In the genomic region with DNA sequence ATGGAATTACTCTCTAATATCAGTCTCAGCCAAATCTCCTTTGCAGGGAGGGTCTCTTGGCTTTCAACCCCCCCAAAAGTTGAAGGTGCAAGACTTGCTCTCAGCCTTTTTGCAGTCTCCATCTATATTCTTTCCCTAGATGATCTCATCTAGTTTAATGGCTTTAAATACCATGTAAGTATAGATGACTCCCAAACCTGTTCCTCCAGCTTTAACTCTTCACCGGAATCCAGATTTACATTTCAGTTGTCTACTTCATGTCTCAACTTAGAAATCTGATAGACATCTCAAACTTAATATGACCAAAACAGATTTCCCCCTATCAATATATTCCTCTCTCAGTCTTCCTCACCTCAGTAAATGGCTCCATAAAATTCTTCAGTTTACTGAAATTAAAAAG, we compare ENCODE assay signal across 23 cellular contexts. TPM values are rescaled to one million over a fixed set of nuclear protein-coding genes. Genes with fewer than 3 reads are reported as not detected.
A peak's percentile ranks its signal among the peaks of the same experiment; 100 is the strongest.
DNase-seq lines count a peak whose midpoint lies in the region; ATAC-seq and TF ChIP-seq lines count a peak whose summit lies in the region.
"Had no signal": no experiment of that assay in that cellular context is flagged by ENCODE, and none has a peak within 500 bp of the region (broad histone marks: within the 10 kb centered on the region; RNA-seq: fewer than 3 reads in every experiment).

No MANE protein-coding gene starts in this region.

- ATAC-seq in PC-3 (peak; percentile 70), esophagus mucosa (peak; percentile 89), HG03280 (IDR thresholded peaks at IDR 0.05; ENCODE audit: unreplicated experiment) (no peak)
- ATAC-seq: HepG2, K562, Panc1, Right ventricle myocardium inferior had no signal

- no peak overlapping the region for H3K23ac ChIP-seq in trophoblast cell (ENCODE audit: low read length)

- no peak overlapping the region for H2AFZ ChIP-seq in PC-3 (ENCODE audit: low read length)
- no peak overlapping the region for H2AFZ ChIP-seq in trophoblast cell (ENCODE audit: insufficient read depth, low read length, poor library complexity)

- peaks cover 22% of the 10 kb centered on the region for H3K4me1 ChIP-seq in PC-3 (ENCODE audit: insufficient read depth, low read length)
- peaks cover 0 to 7% of the 10 kb centered on the region in 2 experiments for H3K4me1 ChIP-seq in trophoblast cell (ENCODE audit: control insufficient read depth in 1 of 2, insufficient read depth in 2 of 2, low read length in 2 of 2)

- H3K27me3 ChIP-seq in PC-3 (ENCODE audit: low read length) = no peaks in the 10 kb centered on the region
- H3K27me3 ChIP-seq in trophoblast cell (ENCODE audit: insufficient read depth, low read length) = no peaks in the 10 kb centered on the region

- TF ChIP-seq CTCF in PC-3 (conservative IDR thresholded peaks at IDR 0.05; ENCODE audit: low read depth, low read length) = no peak

- no TSS peak for BruUV-seq in PC-3 (replicated peaks; lab: Mats Ljungman, UMichigan)

- H2BK12ac ChIP-seq in trophoblast cell (ENCODE audit: low read length) = no peak overlapping the region

- no peak overlapping the region for H3K4me3 ChIP-seq in PC-3 (ENCODE audit: low read length)
- H3K4me3 ChIP-seq in trophoblast cell (ENCODE audit: low read depth, low read length) = no peak overlapping the region
- H3K4me3 ChIP-seq: K562 had no signal

- WGBS in trophoblast cell (ENCODE audit: extremely low coverage, insufficient coverage, insufficient read length) = no CpG with 5 or more reads among the region's 1 CpG

- H4K12ac ChIP-seq in trophoblast cell (ENCODE audit: low read depth, low read length) = no peak overlapping the region

- peak overlapping the region; percentile 29 for H3K4me2 ChIP-seq in PC-3 (ENCODE audit: low read length)
- peak overlapping the region; percentile 38 for H3K4me2 ChIP-seq in trophoblast cell (ENCODE audit: low read length)

- no peak overlapping the region for H4K91ac ChIP-seq in trophoblast cell (ENCODE audit: low read depth, low read length)

- H3K36me3 ChIP-seq in PC-3 (ENCODE audit: low read depth, low read length) (no peaks in the 10 kb centered on the region), trophoblast cell (ENCODE audit: control insufficient read depth in 1 of 2, insufficient read depth in 2 of 2, low read length in 2 of 2) (no peaks in the 10 kb centered on the region)

- no peak overlapping the region for H2BK120ac ChIP-seq in trophoblast cell (ENCODE audit: insufficient read depth, low read length, poor library complexity)

- no peak overlapping the region for H4K8ac ChIP-seq in trophoblast cell (ENCODE audit: low read depth, low read length)

- no peak overlapping the region for H3K18ac ChIP-seq in trophoblast cell (ENCODE audit: low read length)

- H3K79me1 ChIP-seq in trophoblast cell (ENCODE audit: low read length) = peaks cover 3% of the 10 kb centered on the region

- no peaks in the 10 kb centered on the region for H3K9me2 ChIP-seq in PC-3 (replicated peaks; ENCODE audit: low read length)

- H3K9ac ChIP-seq in PC-3 (ENCODE audit: low read length) = no peak overlapping the region
- H3K9ac ChIP-seq in trophoblast cell (ENCODE audit: low read length) = no peak overlapping the region

- CTCF ChIA-PET in PC-3 (lab: Charles Lee) = interaction anchor here (0.6 kb wide), 1 partner anchor 227 kb away, joined by 3 read pairs; no protein-coding TSS in a partner anchor

- H2BK5ac ChIP-seq in trophoblast cell (ENCODE audit: low read depth, low read length, poor library complexity) = no peak overlapping the region

- no peak overlapping the region for H2AK5ac ChIP-seq in trophoblast cell (ENCODE audit: low read length)

- no peaks in the 10 kb centered on the region for H4K20me1 ChIP-seq in PC-3 (ENCODE audit: low read length)

- no peaks in the 10 kb centered on the region for H3K79me2 ChIP-seq in PC-3 (ENCODE audit: low read length)
- no peaks in the 10 kb centered on the region for H3K79me2 ChIP-seq in trophoblast cell (ENCODE audit: control insufficient read depth, insufficient read depth, low read length, poor library complexity)

- H3K9me3 ChIP-seq in PC-3 (ENCODE audit: low read length) = no peaks in the 10 kb centered on the region
- no peaks in the 10 kb centered on the region for H3K9me3 ChIP-seq in trophoblast cell (ENCODE audit: insufficient read depth, low read depth, low read length)

- DNase-seq in SIG-M5 treated with dmso at 0.1 percent for 504 hours (lab: John Stamatoyannopoulos, UW; ENCODE audit: unreplicated experiment) (peak; percentile 16), SIG-M5 (lab: John Stamatoyannopoulos, UW) (no peak), PC-3 (peak; percentile 80), trophoblast cell (peak in 1 of 2 donors; percentile 79), Ammon's horn (ENCODE audit: low spot score) (no peak), NCI-H82 treated with DMSO at 0.1 percent for 48 hours (lab: John Stamatoyannopoulos, UW; ENCODE audit: unreplicated experiment) (no peak)
- DNase-seq: 8988T, AML-193, DMS79 treated with DMSO at 0.1 percent for 48 hours, H7, NCI-H1105, NCI-H146, NCI-H2029, NCI-H2227 treated with DMSO at 0.1 percent for 48 hours, NCI-H510A had no signal

- no peaks in the 10 kb centered on the region for H3F3A ChIP-seq in PC-3 (ENCODE audit: low read length, unreplicated experiment)

- intact Hi-C loops in PC-3 (cut with micrococcal nuclease) = no loop called here

- no peak overlapping the region for H3K4ac ChIP-seq in trophoblast cell (ENCODE audit: low read depth, low read length)

- H3K14ac ChIP-seq in trophoblast cell (ENCODE audit: low read length) = no peak overlapping the region

- H3K27ac ChIP-seq in PC-3 (ENCODE audit: low read length) (no peak overlapping the region), trophoblast cell (ENCODE audit: low read depth, low read length) (no peak overlapping the region)
- H3K27ac ChIP-seq: C4-2B had no signal

- POLR2A ChIA-PET in PC-3 (lab: Charles Lee; ENCODE audit: unreplicated experiment) = no interaction called here

RNA-seq across cellular contexts. Expression of a gene that starts 9.9 kb away (rescaled TPM):
- total RNA-seq in PC-3 (2014; rRNA removed) (not detected in 2 replicates), esophagus mucosa (not detected)
- not detected in 2 replicates for polyA plus RNA-seq in trophoblast cell (2013)
- total RNA-seq: HepG2, K562, Right ventricle myocardium inferior had no signal
- polyA plus RNA-seq: AG04450, HepG2, K562 had no signal

RNA-seq across cellular contexts. Expression of a gene that starts 24.5 kb away (rescaled TPM):
- total RNA-seq in PC-3 (2014; rRNA removed) = not detected in 2 replicates
- 0.32 TPM for total RNA-seq in esophagus mucosa
- not detected in 2 replicates for polyA plus RNA-seq in trophoblast cell (2013)
- total RNA-seq: H7, HepG2, K562, Right ventricle myocardium inferior had no signal
- polyA plus RNA-seq: AG04450, HepG2 had no signal

RNA-seq across cellular contexts. Expression of a gene that starts 59.1 kb away (rescaled TPM):
- total RNA-seq in PC-3 (2014; rRNA removed) (43.9 and 46.4 TPM in 2 replicates), esophagus mucosa (79.0 TPM)
- 26.1 and 27.4 TPM in 2 replicates for polyA plus RNA-seq in trophoblast cell (2013)
- total RNA-seq: Right ventricle myocardium inferior had no signal

Comparison
In these comparisons a context has a peak if more than half of its experiments do, and no peak if none do; other contexts are left out.
1. DNase-seq: peak in SIG-M5 treated with dmso at 0.1 percent for 504 hours (single experiment) and PC-3 (single experiment); none in SIG-M5 (single experiment), Ammon's horn (single experiment) and NCI-H82 treated with DMSO at 0.1 percent for 48 hours (single experiment).